In the genomic region with DNA sequence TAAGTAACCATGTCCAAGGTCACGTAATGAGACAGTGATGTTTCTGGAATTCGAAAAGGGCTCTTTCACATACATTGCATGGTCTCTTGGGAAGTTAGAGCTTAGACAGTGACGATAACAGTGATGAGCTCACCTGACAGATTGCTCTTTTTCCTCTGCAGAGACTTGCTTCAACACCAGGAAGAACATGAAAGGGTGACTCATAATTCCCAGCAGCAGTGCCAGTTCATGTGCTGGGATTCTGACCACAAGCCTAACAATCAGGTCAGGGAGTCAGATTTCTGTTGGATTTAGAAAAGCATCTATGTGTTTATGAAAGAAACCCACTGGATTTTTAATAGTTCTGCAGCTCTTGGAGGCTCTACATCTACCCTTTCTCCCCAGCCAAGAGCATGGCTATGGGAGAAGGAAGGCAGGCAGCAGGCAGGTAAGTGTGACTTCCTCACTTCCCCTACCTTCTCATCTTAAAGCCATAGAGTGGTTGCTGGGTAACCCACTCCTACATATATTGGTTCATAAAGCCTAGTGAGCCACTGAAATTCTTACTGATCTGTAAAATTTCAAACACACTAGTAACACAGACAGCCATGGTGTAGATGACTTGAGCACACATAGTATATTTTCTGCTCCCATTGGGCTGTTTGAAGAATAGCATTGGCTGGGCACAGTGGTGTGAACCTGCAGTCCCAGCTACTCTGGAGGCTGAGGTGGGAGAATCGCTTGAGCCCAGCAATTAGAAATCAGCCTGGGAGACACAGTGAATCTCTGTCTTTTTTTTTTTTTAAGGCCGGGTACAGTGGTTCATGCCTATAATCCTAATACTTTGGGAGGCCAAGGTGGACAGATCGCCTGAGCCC, we compare ENCODE assay signal across 2 cellular contexts.
TF ChIP-seq lines count a peak whose summit lies in the region.

No MANE protein-coding gene starts in this region.

TF ChIP-seq in GM12891, 5 proteins besides CTCF, POLR2A, EP300 and RAD21 (continued from another document):
- TF ChIP-seq POLR2AphosphoS5 (IDR thresholded peaks at IDR 0.05; ENCODE audit: low read depth, low read length), result no peak
- peak; percentile 63 for TF ChIP-seq SPI1 (IDR thresholded peaks at IDR 0.05; ENCODE audit: low read depth, low read length)
TF ChIP-seq in GM12891: peak in this region for 1.

TF ChIP-seq in IMR-90, 13 proteins besides CTCF, POLR2A, EP300 and RAD21 (continued from another document):
- no peak for TF ChIP-seq MAZ (IDR thresholded peaks at IDR 0.05; ENCODE audit: borderline replicate concordance, low read depth, low read length)
- peak; percentile 99 for TF ChIP-seq FOS (IDR thresholded peaks at IDR 0.05; ENCODE audit: low read depth, low read length)
- peak; percentile 54; the same call in 1 of the 2 replicates for TF ChIP-seq NFE2L2 (IDR thresholded peaks at IDR 0.05; ENCODE audit: low read depth, low read length)
- TF ChIP-seq, protein P1, sequence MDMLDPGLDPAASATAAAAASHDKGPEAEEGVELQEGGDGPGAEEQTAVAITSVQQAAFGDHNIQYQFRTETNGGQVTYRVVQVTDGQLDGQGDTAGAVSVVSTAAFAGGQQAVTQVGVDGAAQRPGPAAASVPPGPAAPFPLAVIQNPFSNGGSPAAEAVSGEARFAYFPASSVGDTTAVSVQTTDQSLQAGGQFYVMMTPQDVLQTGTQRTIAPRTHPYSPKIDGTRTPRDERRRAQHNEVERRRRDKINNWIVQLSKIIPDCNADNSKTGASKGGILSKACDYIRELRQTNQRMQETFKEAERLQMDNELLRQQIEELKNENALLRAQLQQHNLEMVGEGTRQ (IDR thresholded peaks at IDR 0.05; ENCODE audit: low read depth, low read length), result 0 out of 2 replicates have a peak, but pooled peaks have one; percentile 40
- TF ChIP-seq CEBPB (IDR thresholded peaks at IDR 0.05; ENCODE audit: low read depth, low read length), result peak; percentile 92
- no peak; the same call in 1 of the 2 replicates for TF ChIP-seq MAFK (IDR thresholded peaks at IDR 0.05; ENCODE audit: low read depth, low read length)
- peak; percentile 96 for TF ChIP-seq BHLHE40 (IDR thresholded peaks at IDR 0.05; ENCODE audit: low read depth, low read length)
- TF ChIP-seq, protein P2, sequence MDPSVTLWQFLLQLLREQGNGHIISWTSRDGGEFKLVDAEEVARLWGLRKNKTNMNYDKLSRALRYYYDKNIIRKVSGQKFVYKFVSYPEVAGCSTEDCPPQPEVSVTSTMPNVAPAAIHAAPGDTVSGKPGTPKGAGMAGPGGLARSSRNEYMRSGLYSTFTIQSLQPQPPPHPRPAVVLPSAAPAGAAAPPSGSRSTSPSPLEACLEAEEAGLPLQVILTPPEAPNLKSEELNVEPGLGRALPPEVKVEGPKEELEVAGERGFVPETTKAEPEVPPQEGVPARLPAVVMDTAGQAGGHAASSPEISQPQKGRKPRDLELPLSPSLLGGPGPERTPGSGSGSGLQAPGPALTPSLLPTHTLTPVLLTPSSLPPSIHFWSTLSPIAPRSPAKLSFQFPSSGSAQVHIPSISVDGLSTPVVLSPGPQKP (IDR thresholded peaks at IDR 0.05; ENCODE audit: borderline replicate concordance, low read depth, low read length), result no peak
- TF ChIP-seq RFX5 (IDR thresholded peaks at IDR 0.05; ENCODE audit: low read depth, low read length), result no peak
- TF ChIP-seq SMC3 (IDR thresholded peaks at IDR 0.05; ENCODE audit: low read depth, low read length), result no peak
- no peak for TF ChIP-seq RCOR1 (IDR thresholded peaks at IDR 0.05; ENCODE audit: insufficient replicate concordance, low read length)
- TF ChIP-seq MXI1 (IDR thresholded peaks at IDR 0.05; ENCODE audit: borderline replicate concordance, low read depth, low read length), result no peak
